ENCODE assay signal across 27 cellular contexts in genomic region chr17:80709090-80709695, GRCh38.
DNase-seq lines count a peak whose midpoint lies in the region; ATAC-seq and TF ChIP-seq lines count a peak whose summit lies in the region.
"Had no signal": no experiment of that assay in that cellular context is flagged by ENCODE, and none has a peak within 500 bp of the region (broad histone marks: within the 10 kb centered on the region; RNA-seq: fewer than 3 reads in every experiment).

No MANE protein-coding gene starts in this region.

- no peaks in the 10 kb centered on the region for H3K27me3 ChIP-seq in CD8-positive, alpha-beta memory T cell (ENCODE audit: insufficient read depth, low read length, poor library complexity, severe bottlenecking)
- H3K27me3 ChIP-seq: thyroid gland had no signal

- CTCF ChIA-PET in CD8-positive, alpha-beta memory T cell (lab: Charles Lee), result no interaction called here

- DNase-seq in activated CD4-positive, alpha-beta T cell treated with anti-CD3 and anti-CD28 coated beads, Interleukin-2, amount 10 ng/mL, durations not matched to agents 24 days and 14 days, result no peak
- DNase-seq in activated CD4-positive, alpha-beta T cell treated with anti-CD3 and anti-CD28 coated beads, Interleukin-2, amount 50 U/mL, for 4 hours, result no peak
- DNase-seq in CD8-positive, alpha-beta memory T cell, result no peak
- no peak for DNase-seq in endothelial cell (ENCODE audit: low spot score)
- no peak for DNase-seq in medulla oblongata (ENCODE audit: extremely low spot score)
- no peak for DNase-seq in stimulated activated naive CD8-positive, alpha-beta T cell treated with anti-CD3 and anti-CD28 coated beads, Interleukin-15, Interleukin-2, amounts not matched to agents 100 U/mL and 50 U/mL, for 24 hours
- no peak for DNase-seq in OCI-M2 (lab: John Stamatoyannopoulos, UW; ENCODE audit: unreplicated experiment)
- DNase-seq: 8988T; AML-193; amniotic stem cell; COR-L47; dermis blood vessel endothelial cell; DMS79 treated with DMSO at 0.1 percent for 48 hours; head of caudate nucleus; NCI-H1105; NCI-H2029 treated with DMSO at 0.1 percent for 48 hours; NCI-H82; PC-3; SHP77 treated with DMSO at 0.1 percent for 48 hours; small intestine; stimulated activated CD4-positive, alpha-beta T cell treated with anti-CD3 and anti-CD28 coated beads, Interleukin-2, amount 100 ng/mL, for 48 hours; stimulated activated naive CD4-positive, alpha-beta T cell treated with Interleukin-2 at 50 U/mL for 16 hours; thyroid gland had no signal

- H3K36me3 ChIP-seq in CD8-positive, alpha-beta memory T cell (ENCODE audit: insufficient read depth, low read length), result no peaks in the 10 kb centered on the region
- H3K36me3 ChIP-seq: thyroid gland had no signal

- H3K27ac Mint-ChIP-seq in activated CD4-positive, alpha-beta T cell treated with anti-CD3 and anti-CD28 coated beads, Interleukin-2, amount 10 ng/mL, durations not matched to agents 24 days and 14 days, result peak overlapping the region; percentile 52
- peak overlapping the region in 5 of 8 donors; percentile 22 to 86 (median 75) for H3K27ac Mint-ChIP-seq in CD8-positive, alpha-beta memory T cell
- H3K27ac Mint-ChIP-seq in T-helper 1 cell treated with Interleukin-12 subunit alpha and Interleukin-12 subunit beta and Interleukin-4 antibody, amounts not matched to agents 30 μg/mL and 1 μg/mL, for 36 hours, result peak overlapping the region; percentile 60
- H3K27ac Mint-ChIP-seq in endothelial cell (ENCODE audit: unreplicated experiment), result no peak overlapping the region
- H3K27ac Mint-ChIP-seq: GM23338, memory B cell had no signal

- H3K9me3 ChIP-seq in CD8-positive, alpha-beta memory T cell (ENCODE audit: low read length), result no peaks in the 10 kb centered on the region
- H3K9me3 ChIP-seq: thyroid gland had no signal

- peaks cover 22% of the 10 kb centered on the region for H3K4me1 ChIP-seq in CD8-positive, alpha-beta memory T cell (ENCODE audit: insufficient read depth, low read length)

- POLR2A ChIA-PET in CD8-positive, alpha-beta memory T cell (lab: Charles Lee), result no interaction called here

- intact Hi-C loops in activated CD4-positive, alpha-beta T cell treated with anti-CD3 and anti-CD28 coated beads, Interleukin-2, amount 10 ng/mL, durations not matched to agents 24 days and 14 days (cut with micrococcal nuclease), result no loop called here

- peaks cover 67% of the 10 kb centered on the region for H3K4me1 Mint-ChIP-seq in activated CD4-positive, alpha-beta T cell treated with anti-CD3 and anti-CD28 coated beads, Interleukin-2, amount 10 ng/mL, durations not matched to agents 24 days and 14 days
- H3K4me1 Mint-ChIP-seq in CD8-positive, alpha-beta memory T cell, result peaks cover 22 to 85% (median 79%) of the 10 kb centered on the region in 3 donors
- H3K4me1 Mint-ChIP-seq in T-helper 1 cell treated with Interleukin-12 subunit alpha and Interleukin-12 subunit beta and Interleukin-4 antibody, amounts not matched to agents 30 μg/mL and 1 μg/mL, for 36 hours (ENCODE audit: low read depth), result peaks cover 75% of the 10 kb centered on the region
- peaks cover 6% of the 10 kb centered on the region for H3K4me1 Mint-ChIP-seq in endothelial cell (ENCODE audit: unreplicated experiment)

- no peak for TF ChIP-seq CTCF in endothelial cell (IDR thresholded peaks at IDR 0.05; ENCODE audit: unreplicated experiment)

- no peak overlapping the region for H3K4me3 ChIP-seq in CD8-positive, alpha-beta memory T cell (ENCODE audit: low read length)
- H3K4me3 ChIP-seq: GM23338, thyroid gland had no signal

- peaks cover 49% of the 10 kb centered on the region for H3K36me3 Mint-ChIP-seq in activated CD4-positive, alpha-beta T cell treated with anti-CD3 and anti-CD28 coated beads, Interleukin-2, amount 10 ng/mL, durations not matched to agents 24 days and 14 days (ENCODE audit: low read depth)
- H3K36me3 Mint-ChIP-seq in CD8-positive, alpha-beta memory T cell, result peaks cover 2 to 18% (median 15%) of the 10 kb centered on the region in 3 donors
- H3K36me3 Mint-ChIP-seq in T-helper 1 cell treated with Interleukin-12 subunit alpha and Interleukin-12 subunit beta and Interleukin-4 antibody, amounts not matched to agents 30 μg/mL and 1 μg/mL, for 36 hours (ENCODE audit: low read depth), result peaks cover 57% of the 10 kb centered on the region
- peaks cover 14% of the 10 kb centered on the region for H3K36me3 Mint-ChIP-seq in endothelial cell (ENCODE audit: low read depth, unreplicated experiment)

- H3K27me3 Mint-ChIP-seq in activated CD4-positive, alpha-beta T cell treated with anti-CD3 and anti-CD28 coated beads, Interleukin-2, amount 10 ng/mL, durations not matched to agents 24 days and 14 days, result no peaks in the 10 kb centered on the region
- no peaks in the 10 kb centered on the region for H3K27me3 Mint-ChIP-seq in CD8-positive, alpha-beta memory T cell
- H3K27me3 Mint-ChIP-seq in T-helper 1 cell treated with Interleukin-12 subunit alpha and Interleukin-12 subunit beta and Interleukin-4 antibody, amounts not matched to agents 30 μg/mL and 1 μg/mL, for 36 hours (ENCODE audit: low read depth), result no peaks in the 10 kb centered on the region
- peaks cover 6% of the 10 kb centered on the region for H3K27me3 Mint-ChIP-seq in endothelial cell (ENCODE audit: unreplicated experiment)
- H3K27me3 Mint-ChIP-seq: memory B cell had no signal

- no peak overlapping the region for H3K27ac ChIP-seq in CD8-positive, alpha-beta memory T cell (ENCODE audit: low read depth, low read length)
- H3K27ac ChIP-seq: thyroid gland, VCaP had no signal

- peak overlapping the region; percentile 29 for H3K4me3 Mint-ChIP-seq in activated CD4-positive, alpha-beta T cell treated with anti-CD3 and anti-CD28 coated beads, Interleukin-2, amount 10 ng/mL, durations not matched to agents 24 days and 14 days
- peak overlapping the region in 5 of 7 donors; percentile 45 to 83 (median 65) for H3K4me3 Mint-ChIP-seq in CD8-positive, alpha-beta memory T cell
- peak overlapping the region; percentile 50 for H3K4me3 Mint-ChIP-seq in T-helper 1 cell treated with Interleukin-12 subunit alpha and Interleukin-12 subunit beta and Interleukin-4 antibody, amounts not matched to agents 30 μg/mL and 1 μg/mL, for 36 hours
- peak overlapping the region; percentile 56 for H3K4me3 Mint-ChIP-seq in endothelial cell (ENCODE audit: unreplicated experiment)
- H3K4me3 Mint-ChIP-seq: GM23338, memory B cell had no signal

- ATAC-seq in stimulated activated naive CD8-positive, alpha-beta T cell treated with anti-CD3 and anti-CD28 coated beads, Interleukin-15, Interleukin-2, amounts not matched to agents 100 U/mL and 50 U/mL, for 24 hours, result no peak
- ATAC-seq: GM23338, PC-3 had no signal

- peaks cover 1% of the 10 kb centered on the region for H3K9me3 Mint-ChIP-seq in activated CD4-positive, alpha-beta T cell treated with anti-CD3 and anti-CD28 coated beads, Interleukin-2, amount 10 ng/mL, durations not matched to agents 24 days and 14 days
- no peaks in the 10 kb centered on the region for H3K9me3 Mint-ChIP-seq in CD8-positive, alpha-beta memory T cell
- H3K9me3 Mint-ChIP-seq in T-helper 1 cell treated with Interleukin-12 subunit alpha and Interleukin-12 subunit beta and Interleukin-4 antibody, amounts not matched to agents 30 μg/mL and 1 μg/mL, for 36 hours, result peaks cover 6% of the 10 kb centered on the region
- no peaks in the 10 kb centered on the region for H3K9me3 Mint-ChIP-seq in endothelial cell (ENCODE audit: unreplicated experiment)
- H3K9me3 Mint-ChIP-seq: GM23338, memory B cell had no signal
